ENCODE assay signal across 17 cellular contexts in the genomic region with DNA sequence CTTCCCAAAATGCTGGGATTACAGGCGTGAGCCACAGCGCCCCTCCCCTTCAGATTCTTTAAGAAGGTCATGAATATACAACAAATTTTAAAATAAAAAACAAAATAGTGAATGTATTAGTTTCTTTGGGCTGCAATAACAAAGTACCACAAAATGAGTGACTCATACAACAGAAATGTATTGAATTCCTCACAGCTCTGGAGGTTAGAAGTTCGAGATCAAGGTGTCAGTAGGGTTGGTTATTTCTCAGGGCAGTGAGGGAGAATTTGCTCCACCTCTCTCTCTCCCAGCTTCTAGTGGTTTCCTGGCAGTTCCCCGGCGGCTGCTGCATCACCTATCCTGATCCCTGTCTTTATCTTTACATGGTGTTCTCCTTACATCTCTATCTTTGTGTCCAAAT.
DNase-seq lines count a peak whose midpoint lies in the region; ATAC-seq, FAIRE-seq and TF ChIP-seq lines count a peak whose summit lies in the region.
"Had no signal": no experiment of that assay in that cellular context is flagged by ENCODE, and none has a peak within 500 bp of the region (broad histone marks: within the 10 kb centered on the region; RNA-seq: fewer than 3 reads in every experiment).

No MANE protein-coding gene starts in this region.

- no peak overlapping the region for H2BK5ac ChIP-seq in H1 (ENCODE audit: low read depth, low read length)

- H3K56ac ChIP-seq in H1 (replicated peaks; ENCODE audit: insufficient read length, low read depth, low read length) = no peak overlapping the region

- H2BK15ac ChIP-seq in H1 (ENCODE audit: low read length) = no peak overlapping the region

- TF ChIP-seq RAD21 in H1 (IDR thresholded peaks at IDR 0.05 in 1 of 2, conservative IDR thresholded peaks at IDR 0.05 in 1 of 2; ENCODE audit: low read depth in 2 of 2, low read length in 2 of 2) = no peak

- H4K8ac ChIP-seq in H1 (ENCODE audit: extremely low read depth, insufficient read depth, low read length) = no peak overlapping the region

- FAIRE-seq in H1 (lab: Jason Lieb, UNC) = no peak
- FAIRE-seq: A549, D721Med, GM12878, GM19239, H54 had no signal

- H3K23me2 ChIP-seq in H1 (ENCODE audit: low read depth, low read length) = peaks cover 2% of the 10 kb centered on the region; the same call in 1 of the 2 replicates

- no peaks in the 10 kb centered on the region for H3K4me1 ChIP-seq in H1 (replicated peaks in 1 of 4; ENCODE audit: control insufficient read depth in 3 of 4, insufficient read depth in 4 of 4, low read length in 3 of 4)
- H3K4me1 ChIP-seq: A549, Caco-2 had no signal

- no peak overlapping the region for H2BK12ac ChIP-seq in H1 (ENCODE audit: low read depth, low read length)

- no peak overlapping the region for H3K18ac ChIP-seq in H1 (ENCODE audit: extremely low read depth, low read length)

- H3K27me3 ChIP-seq in H1 (replicated peaks in 1 of 4; ENCODE audit: control insufficient read depth in 3 of 4, extremely low read depth in 1 of 4, insufficient read depth in 3 of 4, low read length in 3 of 4) = no peaks in the 10 kb centered on the region

- no peak overlapping the region for H3K9ac ChIP-seq in H1 (replicated peaks in 1 of 4; ENCODE audit: extremely low read depth in 1 of 4, low read depth in 3 of 4, low read length in 3 of 4)
- H3K9ac ChIP-seq: GM23248, KMS-11 had no signal

- CTCF ChIA-PET in H1 (lab: Charles Lee; ENCODE audit: partially characterized antibody) = no interaction called here

- 90% methylated on average over 5 of the region's 5 CpGs; no CpG with 5 or more reads in 1 of the 2 experiments for WGBS in H1 (ENCODE audit: extremely low coverage in 1 of 2, insufficient coverage in 1 of 2, insufficient read length in 1 of 2, insufficient replicate concordance in 2 of 2, low coverage in 1 of 2, low lambda C conversion rate in 2 of 2, missing lambda C conversion rate in 1 of 2), 2 experiments

- no peak overlapping the region for H4K91ac ChIP-seq in H1 (replicated peaks; ENCODE audit: insufficient read length, low read length)

- no peak for ATAC-seq in GM21367 (IDR thresholded peaks at IDR 0.05; ENCODE audit: unreplicated experiment)
- ATAC-seq: A549, GM12878 had no signal

- H2BK20ac ChIP-seq in H1 (ENCODE audit: low read length) = no peak overlapping the region

- no peak overlapping the region for H2BK120ac ChIP-seq in H1 (replicated peaks; ENCODE audit: low read depth, low read length)

- peak; percentile 47 for DNase-seq in EL
- DNase-seq in HT1080 (ENCODE audit: low read depth) = peak; percentile 45
- DNase-seq in H1 (ENCODE audit: low read depth in 1 of 2, low spot score in 2 of 2) = no peak
- no peak for DNase-seq in activated naive CD4-positive, alpha-beta T cell (lab: John Stamatoyannopoulos, UW)
- DNase-seq in SKM-1 (lab: John Stamatoyannopoulos, UW; ENCODE audit: unreplicated experiment) = no peak
- DNase-seq: AML-193; Caco-2; CD4-positive, alpha-beta T cell; GM23248 had no signal

- H3K27ac ChIP-seq in H1 (ENCODE audit: low read depth, low read length) = no peak overlapping the region
- H3K27ac ChIP-seq: A549, C4-2B, GM23248, KMS-11 had no signal

- no peak for TF ChIP-seq CTCF in H1 (IDR thresholded peaks at IDR 0.05; ENCODE audit: control extremely low read depth in 1 of 3, insufficient read depth in 1 of 3, low read depth in 1 of 3, low read length in 3 of 3)

- TF ChIP-seq POLR2A in H1 (IDR thresholded peaks at IDR 0.05; ENCODE audit: control extremely low read depth in 1 of 2, low read depth in 2 of 2, low read length in 2 of 2) = no peak

- H3K4me3 ChIP-seq in H1 (ENCODE audit: extremely low read depth in 1 of 4, insufficient read depth in 2 of 4, low read depth in 3 of 4, low read length in 4 of 4) = no peak overlapping the region
- H3K4me3 ChIP-seq: A549, GM12878, GM23248 had no signal

- H3K4ac ChIP-seq in H1 (replicated peaks; ENCODE audit: insufficient read length, low read depth, low read length) = no peak overlapping the region

- no peak for TF ChIP-seq EP300 in H1 (IDR thresholded peaks at IDR 0.05; ENCODE audit: borderline replicate concordance in 1 of 2, low read depth in 2 of 2, low read length in 2 of 2)

- H3K4me2 ChIP-seq in H1 (ENCODE audit: insufficient read depth in 1 of 2, low read depth in 2 of 2, low read length in 2 of 2) = no peak overlapping the region
- H3K4me2 ChIP-seq: A549, KMS-11 had no signal

- H3K79me1 ChIP-seq in H1 (ENCODE audit: low read depth, low read length) = peaks cover 1% of the 10 kb centered on the region; the same call in 1 of the 2 replicates

- H3K79me2 ChIP-seq in H1 (ENCODE audit: control insufficient read depth in 1 of 2, insufficient read depth in 2 of 2, low read length in 2 of 2) = peaks cover 0 to 42% of the 10 kb centered on the region in 2 experiments; a peak in 2 of 4 replicates

- H3K9me3 ChIP-seq in H1 (ENCODE audit: insufficient read depth in 2 of 2, low read depth in 1 of 2, low read length in 1 of 2) = peaks cover 6 to 8% of the 10 kb centered on the region in 2 experiments; a peak in 2 of 4 replicates
- H3K9me3 ChIP-seq: A549, Caco-2 had no signal

- H4K20me1 ChIP-seq in H1 (replicated peaks in 1 of 2; ENCODE audit: control insufficient read depth in 1 of 2, insufficient read depth in 2 of 2, low read length in 2 of 2) = no peaks in the 10 kb centered on the region

- POLR2A ChIA-PET in H1 (lab: Charles Lee; ENCODE audit: partially characterized antibody) = no interaction called here

- no peak overlapping the region for H3K14ac ChIP-seq in H1 (ENCODE audit: insufficient read length)

- no peak overlapping the region for H2AK5ac ChIP-seq in H1 (ENCODE audit: low read depth, low read length)

- H3K36me3 ChIP-seq in H1 (ENCODE audit: control insufficient read depth in 2 of 4, insufficient read depth in 4 of 4, low read length in 3 of 4) = no peaks in the 10 kb centered on the region

- no peak overlapping the region for H2AFZ ChIP-seq in H1 (ENCODE audit: low read length)
- H2AFZ ChIP-seq: GM23248 had no signal

- H4K5ac ChIP-seq in H1 (ENCODE audit: insufficient read length, low read depth, low read length) = no peak overlapping the region

- no peak overlapping the region for H3K23ac ChIP-seq in H1 (ENCODE audit: insufficient read length)

TF ChIP-seq in H1, 55 proteins besides CTCF, POLR2A, EP300 and RAD21 (continues in another document):
- TF ChIP-seq JUND (IDR thresholded peaks at IDR 0.05; ENCODE audit: low read length) = peak; percentile 43; the same call in 1 of the 2 replicates

Comparison
In these comparisons a context has a peak if more than half of its experiments do, and no peak if none do; other contexts are left out.
1. DNase-seq: peak in EL (single experiment) and HT1080 (single experiment); none in H1 (0 of 2), activated naive CD4-positive, alpha-beta T cell (0 of 4) and SKM-1 (single experiment).